9 cellular contexts compared by ENCODE assay signal in genomic region chr3:107430214-107431047, GRCh38. TPM values are rescaled to one million over a fixed set of nuclear protein-coding genes. Genes with fewer than 3 reads are reported as not detected.
DNase-seq lines count a peak whose midpoint lies in the region; ATAC-seq and TF ChIP-seq lines count a peak whose summit lies in the region.
"Had no signal": no experiment of that assay in that cellular context is flagged by ENCODE, and none has a peak within 500 bp of the region (broad histone marks: within the 10 kb centered on the region; RNA-seq: fewer than 3 reads in every experiment).

No MANE protein-coding gene starts in this region.

- peak overlapping the region; percentile 39; the same call in 1 of the 2 replicates for H4K91ac ChIP-seq in IMR-90 (ENCODE audit: insufficient read depth, low read depth, low read length)

- in situ Hi-C loops in IMR-90 (cut with MboI; ENCODE audit: low sequenced_read_pairs), result loop anchor here (5.0 kb wide), 1 partner anchor 158 kb away; no protein-coding TSS in a partner anchor

- no peak for TF ChIP-seq RAD21 in IMR-90 (IDR thresholded peaks at IDR 0.05; ENCODE audit: low read length)

- no peak for TF ChIP-seq POLR2A in IMR-90 (IDR thresholded peaks at IDR 0.05; ENCODE audit: low read depth, low read length)

- peak overlapping the region; percentile 66 for H3K4me2 ChIP-seq in IMR-90 (ENCODE audit: low read depth, low read length)

- peak overlapping the region; percentile 68; the same call in 1 of the 2 replicates for H3K23ac ChIP-seq in IMR-90 (ENCODE audit: low read depth, low read length)

- H3K18ac ChIP-seq in IMR-90 (ENCODE audit: low read depth, low read length), result no peak overlapping the region

- H3K9ac ChIP-seq in IMR-90 (ENCODE audit: low read depth, low read length), result peak overlapping the region; percentile 32; the same call in 1 of the 2 replicates
- H3K9ac ChIP-seq in iPS-18a (ENCODE audit: low read length), result peak overlapping the region; percentile 58

- H2AK5ac ChIP-seq in IMR-90 (ENCODE audit: low read depth, low read length), result no peak overlapping the region

- no peaks in the 10 kb centered on the region for H4K20me1 ChIP-seq in IMR-90 (ENCODE audit: insufficient read depth, low read length)

- H2BK120ac ChIP-seq in IMR-90 (ENCODE audit: low read depth, low read length), result peak overlapping the region; percentile 14

- DNase-seq in ELF-1 (ENCODE audit: low read depth, low spot score) (peak; percentile 37), IMR-90 (peak; percentile 19), ascending aorta (ENCODE audit: low spot score in 2 of 2) (no peak), mucosa of gallbladder (ENCODE audit: low spot score) (no peak), cerebellar nuclear complex (lab: John Stamatoyannopoulos, UW) (no peak)
- DNase-seq in stimulated activated CD8-positive, alpha-beta memory T cell treated with anti-CD3 and anti-CD28 coated beads, Interleukin-4, amount 100 ng/mL, for 48 hours, result peak; percentile 33

- ATAC-seq in IMR-90 (ENCODE audit: low read depth) (no peak), HG03432 (IDR thresholded peaks at IDR 0.05; ENCODE audit: unreplicated experiment) (no peak)

- H3K27me3 ChIP-seq in IMR-90 (ENCODE audit: control insufficient read depth, insufficient read depth, low read length) (no peaks in the 10 kb centered on the region), ascending aorta (no peaks in the 10 kb centered on the region), iPS-18a (ENCODE audit: control insufficient read depth, insufficient read depth, low read length) (peaks cover 45% of the 10 kb centered on the region)

- H2BK15ac ChIP-seq in IMR-90 (ENCODE audit: low read depth, low read length), result no peak overlapping the region

- H2BK5ac ChIP-seq in IMR-90 (ENCODE audit: low read depth, low read length, poor library complexity, severe bottlenecking), result no peak overlapping the region

- TF ChIP-seq CTCF in IMR-90 (conservative IDR thresholded peaks at IDR 0.05; ENCODE audit: low read depth, low read length), result no peak
- TF ChIP-seq CTCF in ascending aorta (IDR thresholded peaks at IDR 0.05), result no peak

- no peak overlapping the region for H3K27ac ChIP-seq in IMR-90 (ENCODE audit: insufficient read depth, low read length)
- peak overlapping the region; percentile 99 to 100 for H3K27ac ChIP-seq in ascending aorta
- no peak overlapping the region for H3K27ac ChIP-seq in iPS-18a (ENCODE audit: low read length)

- POLR2A ChIA-PET in IMR-90 (lab: Charles Lee; ENCODE audit: unreplicated experiment), result no interaction called here

- peak overlapping the region; percentile 70 for H2AK9ac ChIP-seq in IMR-90 (replicated peaks; ENCODE audit: low read depth, low read length, poor library complexity)

- H3K79me1 ChIP-seq in IMR-90 (ENCODE audit: low read depth in 1 of 2, low read length in 2 of 2), result no peaks in the 10 kb centered on the region

- peak overlapping the region; percentile 60 for H3K4ac ChIP-seq in IMR-90 (ENCODE audit: low read depth, low read length)

- no peaks in the 10 kb centered on the region for H3K36me3 ChIP-seq in IMR-90 (ENCODE audit: control insufficient read depth, insufficient read depth, low read length)
- no peaks in the 10 kb centered on the region for H3K36me3 ChIP-seq in ascending aorta
- no peaks in the 10 kb centered on the region for H3K36me3 ChIP-seq in iPS-18a (ENCODE audit: control insufficient read depth, low read depth, low read length)

- H3K4me3 ChIP-seq in IMR-90 (ENCODE audit: insufficient read depth, low read depth, low read length) (peak overlapping the region; percentile 63), ascending aorta (peak overlapping the region; percentile 84 to 85), iPS-18a (ENCODE audit: low read length) (peak overlapping the region; percentile 90)

- BruUV-seq in IMR-90 (replicated peaks; lab: Mats Ljungman, UMichigan), result no TSS peak

- WGBS in IMR-90 (ENCODE audit: extremely low coverage in 2 of 2, insufficient read length in 1 of 2), 2 experiments, result 50 to 100% methylated on average over 1 to 3 of the region's 25 CpGs

- intact Hi-C loops in IMR-90 (cut with micrococcal nuclease) (loop anchor here (1.0 to 10.0 kb wide), 3 partner anchors 158 to 304 kb away; no protein-coding TSS in a partner anchor), ascending aorta (cut with DNase I) (loop anchor here (1.0 to 5.0 kb wide), 6 partner anchors 93 to 792 kb away; partner anchors contain the start of genes CD47 and IFT57)

- H3K4me1 ChIP-seq in IMR-90 (ENCODE audit: control insufficient read depth, insufficient read depth, low read length), result no peaks in the 10 kb centered on the region
- peaks cover 0 to 9% of the 10 kb centered on the region in 2 donors for H3K4me1 ChIP-seq in ascending aorta
- H3K4me1 ChIP-seq in iPS-18a (ENCODE audit: control insufficient read depth, low read depth, low read length), result peaks cover 18% of the 10 kb centered on the region

- CTCF ChIA-PET in IMR-90 (lab: Yijun Ruan, JAX), result interaction anchor here (0.9 to 5.2 kb wide), 11 partner anchors 9 to 464 kb away, joined by 3 to 56 read pairs (median 4); no protein-coding TSS in a partner anchor

- no peak overlapping the region for H2BK20ac ChIP-seq in IMR-90 (ENCODE audit: low read depth, low read length)

- H4K5ac ChIP-seq in IMR-90 (ENCODE audit: low read depth, low read length), result no peak overlapping the region

- no peak overlapping the region for H3K56ac ChIP-seq in IMR-90 (ENCODE audit: extremely low read depth, insufficient read depth, low read length)

- dilution Hi-C loops in IMR-90 (cut with HindIII; ENCODE audit: low sequenced_read_pairs, unreplicated experiment), result no loop called here

- H3K9me3 ChIP-seq in IMR-90 (ENCODE audit: control insufficient read depth, insufficient read depth, low read length) (no peaks in the 10 kb centered on the region), ascending aorta (no peaks in the 10 kb centered on the region), iPS-18a (ENCODE audit: control insufficient read depth, low read depth, low read length) (no peaks in the 10 kb centered on the region)

- peak overlapping the region; percentile 77 to 79; a peak in 3 of 4 replicates for H4K8ac ChIP-seq in IMR-90 (ENCODE audit: low read depth in 2 of 2, low read length in 2 of 2)

- peak overlapping the region; percentile 30; the same call in 1 of the 2 replicates for H3K14ac ChIP-seq in IMR-90 (replicated peaks; ENCODE audit: low read depth, low read length)

- H3K9me1 ChIP-seq in IMR-90 (ENCODE audit: insufficient read depth, low read length), result no peaks in the 10 kb centered on the region

- H2AFZ ChIP-seq in IMR-90 (replicated peaks; ENCODE audit: low read length, poor library complexity), result peak overlapping the region; percentile 97

TF ChIP-seq in IMR-90, 13 proteins besides CTCF, POLR2A, EP300 and RAD21:
- TF ChIP-seq FOS (IDR thresholded peaks at IDR 0.05; ENCODE audit: low read depth, low read length) (no peak), CHD1 (IDR thresholded peaks at IDR 0.05; ENCODE audit: low read depth, low read length) (no peak), MAZ (IDR thresholded peaks at IDR 0.05; ENCODE audit: borderline replicate concordance, low read depth, low read length) (no peak)

RNA-seq across cellular contexts. Expression of gene CCDC54, which starts 53.2 kb away (rescaled TPM):
- not detected in 2 replicates for total RNA-seq in IMR-90 (2012; rRNA removed)
- polyA plus RNA-seq in IMR-90 (2012; rRNA removed), result not detected in 2 replicates
- polyA plus RNA-seq in IMR-90 (2012; cell fraction: cytosol; rRNA removed), result not detected in 2 replicates
- polyA plus RNA-seq in IMR-90 (2012; cell fraction: nucleus; rRNA removed; ENCODE audit: low replicate concordance), result not detected in 2 replicates
- total RNA-seq in ascending aorta, result not detected
- total RNA-seq in mucosa of gallbladder, result not detected
- total RNA-seq: T-helper 1 cell treated with Interleukin-12 subunit alpha and Interleukin-12 subunit beta and Interleukin-4 antibody, amounts not matched to agents 30 ng/mL and 1 ng/mL, for 36 hours had no signal

Comparison
In these comparisons a context has a peak if more than half of its experiments do, and no peak if none do; other contexts are left out.
1. DNase-seq: peak in ELF-1 (single experiment), IMR-90 (single experiment) and stimulated activated CD8-positive, alpha-beta memory T cell treated with anti-CD3 and anti-CD28 coated beads, Interleukin-4, amount 100 ng/mL, for 48 hours (single experiment); none in ascending aorta (0 of 2), mucosa of gallbladder (single experiment) and cerebellar nuclear complex (0 of 2).
2. H3K27ac ChIP-seq: peak in ascending aorta (2 of 2); none in IMR-90 (single experiment) and iPS-18a (single experiment).
3. Peak in every context shown above with its lines, with median percentiles within 50 percentile points of each other: H3K4me3 ChIP-seq.